In genomic region chr11:102144357-102145342, GRCh38 we compare ENCODE assay signal across 1 cellular context.
TF ChIP-seq lines count a peak whose summit lies in the region.

No MANE protein-coding gene starts in this region.

TF ChIP-seq in HepG2, 621 proteins besides CTCF, POLR2A, EP300 and RAD21 (continued from another document):
- TF ChIP-seq CEBPB (IDR thresholded peaks at IDR 0.05; ENCODE audit: borderline replicate concordance, low read depth, low read length) (peak; percentile 68), GATAD2A (CRISPR knock-in tag; IDR thresholded peaks at IDR 0.05) (0 out of 2 replicates have a peak, but pooled peaks have one; percentile 9), BRF2 (CRISPR knock-in tag; IDR thresholded peaks at IDR 0.05) (no peak), MXD1 (CRISPR knock-in tag; IDR thresholded peaks at IDR 0.05) (no peak), ZNF180 (CRISPR knock-in tag; IDR thresholded peaks at IDR 0.05; ENCODE audit: borderline replicate concordance, low read depth) (no peak), JUNB (CRISPR knock-in tag; IDR thresholded peaks at IDR 0.05; ENCODE audit: borderline replicate concordance) (no peak), ZEB1 (IDR thresholded peaks at IDR 0.05; ENCODE audit: insufficient replicate concordance, low read depth) (no peak), SIX4 (CRISPR knock-in tag; IDR thresholded peaks at IDR 0.05) (no peak), ZNF572 (CRISPR knock-in tag; IDR thresholded peaks at IDR 0.05) (no peak), SAP130 (CRISPR knock-in tag; IDR thresholded peaks at IDR 0.05; ENCODE audit: low read depth) (no peak), DNMT3B (CRISPR knock-in tag; conservative IDR thresholded peaks at IDR 0.05) (no peak), ZBTB37 (CRISPR knock-in tag; IDR thresholded peaks at IDR 0.05) (no peak), MEF2D (CRISPR knock-in tag; IDR thresholded peaks at IDR 0.05) (no peak)
- TF ChIP-seq, protein P1, sequence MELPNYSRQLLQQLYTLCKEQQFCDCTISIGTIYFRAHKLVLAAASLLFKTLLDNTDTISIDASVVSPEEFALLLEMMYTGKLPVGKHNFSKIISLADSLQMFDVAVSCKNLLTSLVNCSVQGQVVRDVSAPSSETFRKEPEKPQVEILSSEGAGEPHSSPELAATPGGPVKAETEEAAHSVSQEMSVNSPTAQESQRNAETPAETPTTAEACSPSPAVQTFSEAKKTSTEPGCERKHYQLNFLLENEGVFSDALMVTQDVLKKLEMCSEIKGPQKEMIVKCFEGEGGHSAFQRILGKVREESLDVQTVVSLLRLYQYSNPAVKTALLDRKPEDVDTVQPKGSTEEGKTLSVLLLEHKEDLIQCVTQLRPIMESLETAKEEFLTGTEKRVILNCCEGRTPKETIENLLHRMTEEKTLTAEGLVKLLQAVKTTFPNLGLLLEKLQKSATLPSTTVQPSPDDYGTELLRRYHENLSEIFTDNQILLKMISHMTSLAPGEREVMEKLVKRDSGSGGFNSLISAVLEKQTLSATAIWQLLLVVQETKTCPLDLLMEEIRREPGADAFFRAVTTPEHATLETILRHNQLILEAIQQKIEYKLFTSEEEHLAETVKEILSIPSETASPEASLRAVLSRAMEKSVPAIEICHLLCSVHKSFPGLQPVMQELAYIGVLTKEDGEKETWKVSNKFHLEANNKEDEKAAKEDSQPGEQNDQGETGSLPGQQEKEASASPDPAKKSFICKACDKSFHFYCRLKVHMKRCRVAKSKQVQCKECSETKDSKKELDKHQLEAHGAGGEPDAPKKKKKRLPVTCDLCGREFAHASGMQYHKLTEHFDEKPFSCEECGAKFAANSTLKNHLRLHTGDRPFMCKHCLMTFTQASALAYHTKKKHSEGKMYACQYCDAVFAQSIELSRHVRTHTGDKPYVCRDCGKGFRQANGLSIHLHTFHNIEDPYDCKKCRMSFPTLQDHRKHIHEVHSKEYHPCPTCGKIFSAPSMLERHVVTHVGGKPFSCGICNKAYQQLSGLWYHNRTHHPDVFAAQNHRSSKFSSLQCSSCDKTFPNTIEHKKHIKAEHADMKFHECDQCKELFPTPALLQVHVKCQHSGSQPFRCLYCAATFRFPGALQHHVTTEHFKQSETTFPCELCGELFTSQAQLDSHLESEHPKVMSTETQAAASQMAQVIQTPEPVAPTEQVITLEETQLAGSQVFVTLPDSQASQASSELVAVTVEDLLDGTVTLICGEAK (IDR thresholded peaks at IDR 0.05), result no peak
- TF ChIP-seq, protein P1 (CRISPR knock-in tag; IDR thresholded peaks at IDR 0.05), result no peak
